Comparison of ENCODE assay signal across 8 cellular contexts in genomic region chr19:55156202-55157063, GRCh38. TPM values are rescaled to one million over a fixed set of nuclear protein-coding genes. Genes with fewer than 3 reads are reported as not detected.
A peak's percentile ranks its signal among the peaks of the same experiment; 100 is the strongest.
DNase-seq lines count a peak whose midpoint lies in the region; TF ChIP-seq lines count a peak whose summit lies in the region.

No MANE protein-coding gene starts in this region.

- peak overlapping the region; percentile 86 for H3K4me2 ChIP-seq in BLaER1

- H3K36me3 ChIP-seq in BLaER1 (0 out of 2 replicates have a peak, but pooled peaks cover 6% of the 10 kb centered on the region), HUES48 (ENCODE audit: control insufficient read depth, insufficient read depth, low read length) (0 out of 2 replicates have a peak, but pooled peaks cover 4% of the 10 kb centered on the region), esophagus squamous epithelium (no peaks in the 10 kb centered on the region), neuron (ENCODE audit: insufficient read depth, low read length) (no peaks in the 10 kb centered on the region), uterus (no peaks in the 10 kb centered on the region)

- peak; percentile 60 for DNase-seq in SK-MEL-5 (ENCODE audit: low read depth, low spot score)
- DNase-seq in esophagus squamous epithelium (lab: John Stamatoyannopoulos, UW): no peak
- DNase-seq in uterus: no peak
- no peak for DNase-seq in HuH-7.5 (ENCODE audit: low spot score)
- no peak for DNase-seq in Ammon's horn (ENCODE audit: low spot score)

- 8 to 13% methylated on average over 6 to 26 of the region's 52 CpGs for WGBS in esophagus squamous epithelium, 2 donors

- H3K27ac ChIP-seq in BLaER1 (no peak overlapping the region), HUES48 (ENCODE audit: low read depth, low read length) (no peak overlapping the region), esophagus squamous epithelium (no peak overlapping the region), uterus (no peak overlapping the region)

- H2AFZ ChIP-seq in neuron (ENCODE audit: low read depth, low read length): peak overlapping the region; percentile 56

- TF ChIP-seq CTCF in esophagus squamous epithelium (IDR thresholded peaks at IDR 0.05): no peak
- TF ChIP-seq CTCF in uterus (IDR thresholded peaks at IDR 0.05): no peak

- H3K9me3 ChIP-seq in BLaER1: no peaks in the 10 kb centered on the region
- 0 out of 2 replicates have a peak, but pooled peaks cover 6% of the 10 kb centered on the region for H3K9me3 ChIP-seq in HUES48 (ENCODE audit: control insufficient read depth, insufficient read depth, low read length)
- H3K9me3 ChIP-seq in esophagus squamous epithelium: no peaks in the 10 kb centered on the region
- no peaks in the 10 kb centered on the region for H3K9me3 ChIP-seq in neuron (ENCODE audit: low read length)
- no peaks in the 10 kb centered on the region for H3K9me3 ChIP-seq in uterus

- intact Hi-C loops in esophagus squamous epithelium (cut with DNase I) (no loop called here), uterus (cut with DNase I; ENCODE audit: low total_unique reads) (no loop called here)

- no peaks in the 10 kb centered on the region for H3K27me3 ChIP-seq in BLaER1
- peaks cover 6% of the 10 kb centered on the region for H3K27me3 ChIP-seq in HUES48 (ENCODE audit: control insufficient read depth, insufficient read depth, low read length)
- peaks cover under 1 to 76% (median 11%) of the 10 kb centered on the region in 4 donors for H3K27me3 ChIP-seq in esophagus squamous epithelium
- H3K27me3 ChIP-seq in neuron (ENCODE audit: insufficient read depth, low read length): peaks cover 31% of the 10 kb centered on the region
- H3K27me3 ChIP-seq in uterus: peaks cover 17 to 29% of the 10 kb centered on the region in 2 donors

- H3K4me1 ChIP-seq in BLaER1: peaks cover 80% of the 10 kb centered on the region
- H3K4me1 ChIP-seq in HUES48 (ENCODE audit: control insufficient read depth, insufficient read depth, low read length): peaks cover 9% of the 10 kb centered on the region
- peaks cover 0 to 43% (median 17%) of the 10 kb centered on the region in 3 donors for H3K4me1 ChIP-seq in esophagus squamous epithelium
- H3K4me1 ChIP-seq in neuron (ENCODE audit: insufficient read depth, low read length): peaks cover 4% of the 10 kb centered on the region
- no peaks in the 10 kb centered on the region for H3K4me1 ChIP-seq in uterus

- no peaks in the 10 kb centered on the region for H4K20me1 ChIP-seq in BLaER1

- H3K4me3 ChIP-seq in BLaER1 (peak overlapping the region; percentile 60), HUES48 (ENCODE audit: low read depth, low read length) (peak overlapping the region; percentile 72), esophagus squamous epithelium (peak overlapping the region in 3 of 4 donors; percentile 15 to 22 (median 18)), neuron (ENCODE audit: low read length) (peak overlapping the region; percentile 46), uterus (no peak overlapping the region)

- in situ Hi-C loops in SK-MEL-5 (cut with HindIII; ENCODE audit: low pct_unique_long_range_greater_than_20kb, low sequenced_read_pairs): no loop called here

- H3K9ac ChIP-seq in BLaER1: no peak overlapping the region
- H3K9ac ChIP-seq in HUES48 (ENCODE audit: low read depth, low read length): no peak overlapping the region

- TF ChIP-seq POLR2A in esophagus squamous epithelium (IDR thresholded peaks at IDR 0.05) (no peak), uterus (IDR thresholded peaks at IDR 0.05) (no peak)

RNA-seq across cellular contexts. Expression of gene TNNI3, which starts 1.1 kb away (rescaled TPM):
- 1.6 and 2.3 TPM in 2 replicates for total RNA-seq in SK-MEL-5 (2014; rRNA removed; shearing (Covaris generic))
- 1.6 and 5.0 TPM in 2 replicates for polyA plus RNA-seq in SK-MEL-5 (2015; cell fraction: cytosol; rRNA removed)
- 1.9 TPM in 1 of 2 replicates, not detected in the other for polyA plus RNA-seq in SK-MEL-5 (2015; cell fraction: nucleus; rRNA removed)
- total RNA-seq in esophagus squamous epithelium (not detected), uterus (1 to 10 TPM in 1 of 4 donors, under 1 TPM in 1, not detected in 2; 0.55 to 3.3 TPM)

RNA-seq across cellular contexts. Expression of gene TNNT1, which starts 7.4 kb away (rescaled TPM):
- 53.1 and 53.4 TPM in 2 replicates for total RNA-seq in SK-MEL-5 (2014; rRNA removed; shearing (Covaris generic))
- 22.3 and 28.6 TPM in 2 replicates for polyA plus RNA-seq in SK-MEL-5 (2015; cell fraction: cytosol; rRNA removed)
- 8.2 and 10.2 TPM in 2 replicates for polyA plus RNA-seq in SK-MEL-5 (2015; cell fraction: nucleus; rRNA removed)
- total RNA-seq in esophagus squamous epithelium (10 to 100 TPM in 1 of 4 donors, 1 to 10 TPM in 3; 3.3 to 23.1 (median 6.2) TPM), uterus (1 to 10 TPM in 2 of 4 donors, not detected in 2; 2.5 to 9.3 TPM)

RNA-seq across cellular contexts. Expression of gene DNAAF3, which starts 10.0 kb away (rescaled TPM):
- total RNA-seq in SK-MEL-5 (2014; rRNA removed; shearing (Covaris generic)): 2.8 and 3.2 TPM in 2 replicates
- polyA plus RNA-seq in SK-MEL-5 (2015; cell fraction: cytosol; rRNA removed): 4.7 and 7.6 TPM in 2 replicates
- polyA plus RNA-seq in SK-MEL-5 (2015; cell fraction: nucleus; rRNA removed): 13.5 and 25.9 TPM in 2 replicates
- total RNA-seq in esophagus squamous epithelium (1 to 10 TPM in 3 of 4 donors, under 1 TPM in 1; 0.53 to 2.8 (median 1.4) TPM), uterus (1 to 10 TPM in 3 of 4 donors, not detected in 1; 3.1 to 4.4 (median 3.9) TPM)

RNA-seq across cellular contexts. Expression of gene SYT5, which starts 23.7 kb away (rescaled TPM):
- 0.37 and 1.1 TPM in 2 replicates for total RNA-seq in SK-MEL-5 (2014; rRNA removed; shearing (Covaris generic))
- polyA plus RNA-seq in SK-MEL-5 (2015; cell fraction: cytosol; rRNA removed): 1.7 and 3.8 TPM in 2 replicates
- polyA plus RNA-seq in SK-MEL-5 (2015; cell fraction: nucleus; rRNA removed): 0.73 and 1.6 TPM in 2 replicates
- total RNA-seq in esophagus squamous epithelium: under 1 TPM in 1 of 4 donors, not detected in 3; 0.22 TPM
- total RNA-seq in uterus: under 1 TPM in 1 of 4 donors, not detected in 3; 0.35 TPM

RNA-seq across cellular contexts. Expression of gene PPP1R12C, which starts 39.0 kb away (rescaled TPM):
- total RNA-seq in SK-MEL-5 (2014; rRNA removed; shearing (Covaris generic)): 30.0 and 35.1 TPM in 2 replicates
- polyA plus RNA-seq in SK-MEL-5 (2015; cell fraction: cytosol; rRNA removed): 45.1 and 58.9 TPM in 2 replicates
- polyA plus RNA-seq in SK-MEL-5 (2015; cell fraction: nucleus; rRNA removed): 361 and 441 TPM in 2 replicates
- total RNA-seq in esophagus squamous epithelium (10 to 100 TPM; 35.1 to 89.1 (median 43.7) TPM), uterus (100 to 1,000 TPM in 2 of 4 donors, 10 to 100 TPM in 2; 43.5 to 288 (median 116) TPM)

Comparison
In these comparisons a context has a peak if more than half of its experiments do, and no peak if none do; other contexts are left out.
1. H3K4me3 ChIP-seq: peak in BLaER1 (single experiment), HUES48 (single experiment), esophagus squamous epithelium (3 of 4) and neuron (single experiment); none in uterus (0 of 2).